ENCODE assay signal across 1 cellular context in the genomic region with DNA sequence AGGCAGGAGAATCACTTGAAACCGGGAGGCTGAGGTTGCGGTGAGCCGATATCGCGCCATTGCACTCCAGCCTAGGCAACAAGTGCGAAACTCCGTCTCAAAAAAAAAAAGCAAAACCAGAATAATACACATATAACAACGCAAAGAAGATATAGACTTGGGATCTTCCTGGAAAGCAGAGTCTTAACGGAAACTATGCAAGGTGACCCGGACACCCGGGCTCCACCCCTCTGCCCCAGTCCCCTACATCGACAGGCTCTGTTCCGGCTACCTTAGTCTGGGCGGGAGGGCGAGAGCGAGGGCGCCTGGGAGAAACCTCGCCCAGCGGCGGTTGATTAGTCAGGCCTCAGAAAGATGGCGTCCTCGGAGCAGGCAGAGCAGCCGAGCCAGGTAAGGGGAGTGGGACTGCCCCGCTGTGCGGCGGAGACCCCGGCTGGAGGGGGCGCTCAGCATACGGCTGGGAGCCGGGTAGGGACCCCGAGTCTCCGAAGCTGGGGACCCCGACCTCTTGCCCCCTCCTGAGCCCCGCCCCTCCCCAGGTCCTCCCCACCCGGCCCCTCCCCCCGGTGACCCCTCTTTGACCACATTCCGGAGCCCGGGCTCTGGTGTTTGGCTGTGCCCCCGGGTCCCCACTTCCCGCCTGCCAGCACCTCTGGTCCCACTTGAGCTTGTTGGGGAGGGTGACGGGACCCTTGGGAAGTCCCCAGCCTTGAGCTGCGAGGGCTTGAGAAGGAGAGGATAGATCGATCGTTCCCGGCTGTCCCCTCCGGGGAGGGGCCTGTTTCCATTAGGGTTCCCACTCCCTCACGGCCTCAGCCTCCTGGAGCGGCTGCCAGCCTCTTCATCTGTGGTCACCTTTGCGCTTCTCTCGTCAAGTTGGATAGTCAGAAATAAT.
A peak's percentile ranks its signal among the peaks of the same experiment; 100 is the strongest.
TF ChIP-seq lines count a peak whose summit lies in the region.

A gene with protein sequence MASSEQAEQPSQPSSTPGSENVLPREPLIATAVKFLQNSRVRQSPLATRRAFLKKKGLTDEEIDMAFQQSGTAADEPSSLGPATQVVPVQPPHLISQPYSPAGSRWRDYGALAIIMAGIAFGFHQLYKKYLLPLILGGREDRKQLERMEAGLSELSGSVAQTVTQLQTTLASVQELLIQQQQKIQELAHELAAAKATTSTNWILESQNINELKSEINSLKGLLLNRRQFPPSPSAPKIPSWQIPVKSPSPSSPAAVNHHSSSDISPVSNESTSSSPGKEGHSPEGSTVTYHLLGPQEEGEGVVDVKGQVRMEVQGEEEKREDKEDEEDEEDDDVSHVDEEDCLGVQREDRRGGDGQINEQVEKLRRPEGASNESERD (plus strand): TSS at position 338 of the 895 bp plus-strand sequence. CDS start 17 bp downstream, at position 355.

TF ChIP-seq in HCT116, 20 proteins besides CTCF, POLR2A, EP300 and RAD21 (continued from another document):
- TF ChIP-seq SIN3A (IDR thresholded peaks at IDR 0.05; ENCODE audit: low read depth) (0 out of 2 replicates have a peak, but pooled peaks have one; percentile 29), JUND (IDR thresholded peaks at IDR 0.05) (no peak), SRF (IDR thresholded peaks at IDR 0.05; ENCODE audit: low read depth) (peak; percentile 97), EZH2 (IDR thresholded peaks at IDR 0.05) (no peak)
- TF ChIP-seq, protein P1, sequence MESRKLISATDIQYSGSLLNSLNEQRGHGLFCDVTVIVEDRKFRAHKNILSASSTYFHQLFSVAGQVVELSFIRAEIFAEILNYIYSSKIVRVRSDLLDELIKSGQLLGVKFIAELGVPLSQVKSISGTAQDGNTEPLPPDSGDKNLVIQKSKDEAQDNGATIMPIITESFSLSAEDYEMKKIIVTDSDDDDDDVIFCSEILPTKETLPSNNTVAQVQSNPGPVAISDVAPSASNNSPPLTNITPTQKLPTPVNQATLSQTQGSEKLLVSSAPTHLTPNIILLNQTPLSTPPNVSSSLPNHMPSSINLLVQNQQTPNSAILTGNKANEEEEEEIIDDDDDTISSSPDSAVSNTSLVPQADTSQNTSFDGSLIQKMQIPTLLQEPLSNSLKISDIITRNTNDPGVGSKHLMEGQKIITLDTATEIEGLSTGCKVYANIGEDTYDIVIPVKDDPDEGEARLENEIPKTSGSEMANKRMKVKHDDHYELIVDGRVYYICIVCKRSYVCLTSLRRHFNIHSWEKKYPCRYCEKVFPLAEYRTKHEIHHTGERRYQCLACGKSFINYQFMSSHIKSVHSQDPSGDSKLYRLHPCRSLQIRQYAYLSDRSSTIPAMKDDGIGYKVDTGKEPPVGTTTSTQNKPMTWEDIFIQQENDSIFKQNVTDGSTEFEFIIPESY (IDR thresholded peaks at IDR 0.05; ENCODE audit: extremely low read depth, insufficient replicate concordance, low read length): peak; percentile 88
- TF ChIP-seq, protein P2, sequence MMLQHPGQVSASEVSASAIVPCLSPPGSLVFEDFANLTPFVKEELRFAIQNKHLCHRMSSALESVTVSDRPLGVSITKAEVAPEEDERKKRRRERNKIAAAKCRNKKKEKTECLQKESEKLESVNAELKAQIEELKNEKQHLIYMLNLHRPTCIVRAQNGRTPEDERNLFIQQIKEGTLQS (IDR thresholded peaks at IDR 0.05): no peak
TF ChIP-seq in HCT116: peak in this region for 9.
